Comparison of ENCODE assay signal across 11 cellular contexts in genomic region chr6:108872001-108872974, GRCh38. TPM values are rescaled to one million over a fixed set of nuclear protein-coding genes. Genes with fewer than 3 reads are reported as not detected.
DNase-seq lines count a peak whose midpoint lies in the region; ATAC-seq and TF ChIP-seq lines count a peak whose summit lies in the region.
"Had no signal": no experiment of that assay in that cellular context is flagged by ENCODE, and none has a peak within 500 bp of the region (broad histone marks: within the 10 kb centered on the region; RNA-seq: fewer than 3 reads in every experiment).

No MANE protein-coding gene starts in this region.

- peaks cover 65% of the 10 kb centered on the region for H3K36me3 Mint-ChIP-seq in activated CD4-positive, alpha-beta memory T cell treated with anti-CD3 and anti-CD28 coated beads, Interleukin-2, amount 10 ng/mL, durations not matched to agents 7 days and 5 days (ENCODE audit: low read depth)
- H3K36me3 Mint-ChIP-seq in endothelial cell (ENCODE audit: low read depth, unreplicated experiment) = peaks cover 9% of the 10 kb centered on the region

- no peaks in the 10 kb centered on the region for H3K9me3 Mint-ChIP-seq in stimulated activated naive CD8-positive, alpha-beta T cell treated with anti-CD3 and anti-CD28 coated beads, Interleukin-15, amount 100 ng/mL, for 72 hours
- H3K9me3 Mint-ChIP-seq in activated CD4-positive, alpha-beta memory T cell treated with anti-CD3 and anti-CD28 coated beads, Interleukin-2, amount 10 ng/mL, durations not matched to agents 7 days and 5 days = peaks cover 2% of the 10 kb centered on the region
- no peaks in the 10 kb centered on the region for H3K9me3 Mint-ChIP-seq in endothelial cell (ENCODE audit: unreplicated experiment)

- ATAC-seq in stimulated activated naive CD8-positive, alpha-beta T cell treated with anti-CD3 and anti-CD28 coated beads, Interleukin-15, Interleukin-2, amounts not matched to agents 100 U/mL and 50 U/mL, for 24 hours = peak; percentile 22
- ATAC-seq in stimulated activated naive CD8-positive, alpha-beta T cell treated with anti-CD3 and anti-CD28 coated beads, Interleukin-15, amount 100 ng/mL, for 72 hours = no peak
- no peak for ATAC-seq in GM18511 (IDR thresholded peaks at IDR 0.05; ENCODE audit: unreplicated experiment)

- no peaks in the 10 kb centered on the region for H3K36me3 ChIP-seq in vagina

- no peak overlapping the region for H3K4me3 Mint-ChIP-seq in stimulated activated naive CD8-positive, alpha-beta T cell treated with anti-CD3 and anti-CD28 coated beads, Interleukin-15, amount 100 ng/mL, for 72 hours
- peak overlapping the region; percentile 8 for H3K4me3 Mint-ChIP-seq in activated CD4-positive, alpha-beta memory T cell treated with anti-CD3 and anti-CD28 coated beads, Interleukin-2, amount 10 ng/mL, durations not matched to agents 7 days and 5 days
- no peak overlapping the region for H3K4me3 Mint-ChIP-seq in endothelial cell (ENCODE audit: unreplicated experiment)

- H3K27ac ChIP-seq in layer of hippocampus (ENCODE audit: low read depth, low read length) (peak overlapping the region; percentile 52), vagina (peak overlapping the region; percentile 92)
- H3K27ac ChIP-seq: VCaP had no signal

- H3K9me3 ChIP-seq in vagina = no peaks in the 10 kb centered on the region

- peaks cover 51% of the 10 kb centered on the region for H3K4me1 ChIP-seq in vagina

- TF ChIP-seq POLR2A in vagina (IDR thresholded peaks at IDR 0.05) = no peak

- CTCF ChIA-PET in activated CD4-positive, alpha-beta memory T cell treated with anti-CD3 and anti-CD28 coated beads, Interleukin-2, amount 10 ng/mL, durations not matched to agents 7 days and 5 days (lab: Charles Lee) = interaction anchor here (0.9 to 5.9 kb wide), 4 partner anchors 10 to 49 kb away, joined by 3 to 32 read pairs (median 13); partner anchors contain the start of gene ARMC2

- H3K4me3 ChIP-seq in vagina = no peak overlapping the region

- POLR2A ChIA-PET in activated CD4-positive, alpha-beta memory T cell treated with anti-CD3 and anti-CD28 coated beads, Interleukin-2, amount 10 ng/mL, durations not matched to agents 7 days and 5 days (lab: Charles Lee) = interaction anchor here (0.6 to 2.5 kb wide), 9 partner anchors 10 to 313 kb away, joined by 3 to 12 read pairs (median 4); partner anchors contain the start of genes ARMC2 and SESN1

- peaks cover 49% of the 10 kb centered on the region for H3K4me1 Mint-ChIP-seq in stimulated activated naive CD8-positive, alpha-beta T cell treated with anti-CD3 and anti-CD28 coated beads, Interleukin-15, amount 100 ng/mL, for 72 hours
- peaks cover 62% of the 10 kb centered on the region for H3K4me1 Mint-ChIP-seq in activated CD4-positive, alpha-beta memory T cell treated with anti-CD3 and anti-CD28 coated beads, Interleukin-2, amount 10 ng/mL, durations not matched to agents 7 days and 5 days
- no peaks in the 10 kb centered on the region for H3K4me1 Mint-ChIP-seq in endothelial cell (ENCODE audit: unreplicated experiment)

- intact Hi-C loops in vagina (cut with DNase I) = no loop called here

- TF ChIP-seq CTCF in vagina (IDR thresholded peaks at IDR 0.05) = no peak
- no peak for TF ChIP-seq CTCF in GM10266 (IDR thresholded peaks at IDR 0.05; ENCODE audit: control insufficient read depth, insufficient read depth, low read depth, missing control alignments)
- no peak for TF ChIP-seq CTCF in endothelial cell (IDR thresholded peaks at IDR 0.05; ENCODE audit: unreplicated experiment)

- no peaks in the 10 kb centered on the region for H3K27me3 ChIP-seq in layer of hippocampus (ENCODE audit: control insufficient read depth, insufficient read depth, low read length)
- H3K27me3 ChIP-seq in vagina = peaks cover 3% of the 10 kb centered on the region

- DNase-seq in stimulated activated naive CD8-positive, alpha-beta T cell treated with anti-CD3 and anti-CD28 coated beads, Interleukin-15, Interleukin-2, amounts not matched to agents 100 U/mL and 50 U/mL, for 24 hours = peak; percentile 20
- no peak for DNase-seq in stimulated activated naive CD8-positive, alpha-beta T cell treated with anti-CD3 and anti-CD28 coated beads, Interleukin-15, amount 100 ng/mL, for 72 hours
- no peak for DNase-seq in activated CD4-positive, alpha-beta memory T cell treated with anti-CD3 and anti-CD28 coated beads, Interleukin-2, amount 10 ng/mL, durations not matched to agents 7 days and 5 days
- DNase-seq in vagina (ENCODE audit: extremely low spot score in 2 of 2) = no peak
- DNase-seq in GM10266 (ENCODE audit: extremely low spot score) = no peak
- no peak for DNase-seq in endothelial cell (ENCODE audit: low spot score)
- DNase-seq: DND-41, NCI-H526 treated with DMSO at 0.1 percent for 48 hours had no signal

- H3K27me3 Mint-ChIP-seq in stimulated activated naive CD8-positive, alpha-beta T cell treated with anti-CD3 and anti-CD28 coated beads, Interleukin-15, amount 100 ng/mL, for 72 hours = no peaks in the 10 kb centered on the region
- H3K27me3 Mint-ChIP-seq in activated CD4-positive, alpha-beta memory T cell treated with anti-CD3 and anti-CD28 coated beads, Interleukin-2, amount 10 ng/mL, durations not matched to agents 7 days and 5 days = peaks cover 5% of the 10 kb centered on the region
- H3K27me3 Mint-ChIP-seq in endothelial cell (ENCODE audit: unreplicated experiment) = no peaks in the 10 kb centered on the region

- peak overlapping the region in 1 of 2 donors; percentile 4 for H3K27ac Mint-ChIP-seq in stimulated activated naive CD8-positive, alpha-beta T cell treated with anti-CD3 and anti-CD28 coated beads, Interleukin-15, amount 100 ng/mL, for 72 hours
- H3K27ac Mint-ChIP-seq in activated CD4-positive, alpha-beta memory T cell treated with anti-CD3 and anti-CD28 coated beads, Interleukin-2, amount 10 ng/mL, durations not matched to agents 7 days and 5 days = peak overlapping the region; percentile 100
- no peak overlapping the region for H3K27ac Mint-ChIP-seq in endothelial cell (ENCODE audit: unreplicated experiment)

RNA-seq across cellular contexts. Expression of gene ARMC2, which starts 24.1 kb away (rescaled TPM):
- 10 to 100 TPM; 12.2 to 13.6 TPM for total RNA-seq in activated CD4-positive, alpha-beta memory T cell treated with anti-CD3 and anti-CD28 coated beads, Interleukin-2, amount 10 ng/mL, durations not matched to agents 7 days and 5 days
- total RNA-seq in vagina = 11.5 TPM
- 6.3 TPM for total RNA-seq in endothelial cell (ENCODE audit: unreplicated experiment)
